In genomic region chr11:13924801-13925327, GRCh38 we compare ENCODE assay signal across 1 cellular context.
TF ChIP-seq lines count a peak whose summit lies in the region.

No MANE protein-coding gene starts in this region.

TF ChIP-seq in K562, 482 proteins besides CTCF, POLR2A, EP300 and RAD21 (continued from another document):
- no peak for TF ChIP-seq THRA (IDR thresholded peaks at IDR 0.05)
- no peak for TF ChIP-seq SAP30 (IDR thresholded peaks at IDR 0.05; ENCODE audit: borderline replicate concordance, insufficient read depth, low read depth, low read length, poor library complexity, severe bottlenecking)
- no peak for TF ChIP-seq SIN3B (IDR thresholded peaks at IDR 0.05; ENCODE audit: low read depth)
- TF ChIP-seq ZFP36 (IDR thresholded peaks at IDR 0.05; ENCODE audit: low read depth, low read length, partially characterized antibody), result no peak
- no peak for TF ChIP-seq ZBTB1 (CRISPR knock-in tag; IDR thresholded peaks at IDR 0.05; ENCODE audit: borderline replicate concordance, low read depth)
- TF ChIP-seq NCOA6 (IDR thresholded peaks at IDR 0.05), result no peak
- peak; percentile 51; the same call in 1 of the 2 replicates for TF ChIP-seq MAFG (tag; conservative IDR thresholded peaks at IDR 0.05)
